1 cellular context compared by ENCODE assay signal in the genomic region with DNA sequence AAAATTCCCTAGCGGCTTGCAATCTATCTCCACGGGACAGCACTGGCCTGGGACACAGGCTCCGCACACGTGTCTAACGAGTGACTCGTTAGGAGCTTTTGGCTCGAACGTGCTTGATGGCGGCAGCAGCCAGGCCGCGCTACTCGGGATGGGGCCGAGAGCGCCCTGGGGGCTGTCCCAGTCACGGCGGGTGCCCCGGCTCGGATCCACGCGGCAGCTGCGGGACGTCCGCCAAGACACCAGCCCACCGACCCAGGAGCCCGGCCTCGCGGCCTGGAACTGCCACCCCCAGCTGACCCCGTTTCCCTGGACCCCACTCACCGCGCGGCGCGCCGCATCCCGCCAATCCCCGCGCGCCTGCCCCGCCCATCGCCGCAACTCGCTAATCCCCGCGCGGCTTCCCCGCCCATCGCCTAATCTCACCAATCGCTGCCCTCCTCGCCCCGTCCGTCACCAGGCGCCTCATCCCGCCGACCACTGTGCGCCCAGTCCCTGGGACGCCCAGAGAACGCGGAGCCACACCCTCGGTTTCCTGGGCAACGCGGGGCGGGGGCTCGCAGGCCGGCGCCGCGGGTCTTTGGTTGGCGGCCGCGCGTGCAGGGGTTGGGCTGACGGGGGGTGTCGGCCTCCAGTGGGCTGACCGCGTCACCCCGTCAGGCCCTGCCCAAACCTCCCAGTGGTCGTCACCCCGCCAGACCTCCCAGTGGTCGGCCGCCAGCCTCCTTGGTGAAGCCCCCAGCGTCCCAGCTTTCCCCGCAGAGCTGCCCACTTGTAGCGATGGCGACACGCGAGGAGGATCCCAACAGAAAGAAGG.
TF ChIP-seq lines count a peak whose summit lies in the region.

A gene (minus strand): TSS at position 359 of the 814 bp plus-strand sequence. CDS start 1,495 bp downstream, outside the sequence.

TF ChIP-seq in HepG2, 621 proteins besides CTCF, POLR2A, EP300 and RAD21 (continued from another document and continues in another):
- TF ChIP-seq, protein P1, sequence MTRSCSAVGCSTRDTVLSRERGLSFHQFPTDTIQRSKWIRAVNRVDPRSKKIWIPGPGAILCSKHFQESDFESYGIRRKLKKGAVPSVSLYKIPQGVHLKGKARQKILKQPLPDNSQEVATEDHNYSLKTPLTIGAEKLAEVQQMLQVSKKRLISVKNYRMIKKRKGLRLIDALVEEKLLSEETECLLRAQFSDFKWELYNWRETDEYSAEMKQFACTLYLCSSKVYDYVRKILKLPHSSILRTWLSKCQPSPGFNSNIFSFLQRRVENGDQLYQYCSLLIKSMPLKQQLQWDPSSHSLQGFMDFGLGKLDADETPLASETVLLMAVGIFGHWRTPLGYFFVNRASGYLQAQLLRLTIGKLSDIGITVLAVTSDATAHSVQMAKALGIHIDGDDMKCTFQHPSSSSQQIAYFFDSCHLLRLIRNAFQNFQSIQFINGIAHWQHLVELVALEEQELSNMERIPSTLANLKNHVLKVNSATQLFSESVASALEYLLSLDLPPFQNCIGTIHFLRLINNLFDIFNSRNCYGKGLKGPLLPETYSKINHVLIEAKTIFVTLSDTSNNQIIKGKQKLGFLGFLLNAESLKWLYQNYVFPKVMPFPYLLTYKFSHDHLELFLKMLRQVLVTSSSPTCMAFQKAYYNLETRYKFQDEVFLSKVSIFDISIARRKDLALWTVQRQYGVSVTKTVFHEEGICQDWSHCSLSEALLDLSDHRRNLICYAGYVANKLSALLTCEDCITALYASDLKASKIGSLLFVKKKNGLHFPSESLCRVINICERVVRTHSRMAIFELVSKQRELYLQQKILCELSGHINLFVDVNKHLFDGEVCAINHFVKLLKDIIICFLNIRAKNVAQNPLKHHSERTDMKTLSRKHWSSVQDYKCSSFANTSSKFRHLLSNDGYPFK (CRISPR knock-in tag; IDR thresholded peaks at IDR 0.05; ENCODE audit: borderline replicate concordance): peak; percentile 36; the same call in 1 of the 2 replicates
- TF ChIP-seq KDM5A (IDR thresholded peaks at IDR 0.05; ENCODE audit: borderline replicate concordance, low read length): no peak
- TF ChIP-seq, protein P2, sequence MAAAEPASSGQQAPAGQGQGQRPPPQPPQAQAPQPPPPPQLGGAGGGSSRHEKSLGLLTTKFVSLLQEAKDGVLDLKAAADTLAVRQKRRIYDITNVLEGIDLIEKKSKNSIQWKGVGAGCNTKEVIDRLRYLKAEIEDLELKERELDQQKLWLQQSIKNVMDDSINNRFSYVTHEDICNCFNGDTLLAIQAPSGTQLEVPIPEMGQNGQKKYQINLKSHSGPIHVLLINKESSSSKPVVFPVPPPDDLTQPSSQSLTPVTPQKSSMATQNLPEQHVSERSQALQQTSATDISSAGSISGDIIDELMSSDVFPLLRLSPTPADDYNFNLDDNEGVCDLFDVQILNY (CRISPR knock-in tag; conservative IDR thresholded peaks at IDR 0.05): 0 out of 2 replicates have a peak, but pooled peaks have one; percentile 17
- TF ChIP-seq ISL2 (CRISPR knock-in tag; IDR thresholded peaks at IDR 0.05): no peak
- peak; percentile 37 for TF ChIP-seq EED (CRISPR knock-in tag; IDR thresholded peaks at IDR 0.05)
- TF ChIP-seq ZNF350 (CRISPR knock-in tag; IDR thresholded peaks at IDR 0.05; ENCODE audit: borderline replicate concordance, low read depth): 0 out of 2 replicates have a peak, but pooled peaks have one; percentile 47
- no peak for TF ChIP-seq MBD4 (IDR thresholded peaks at IDR 0.05; ENCODE audit: borderline replicate concordance, low read length)
- peak; percentile 66; the same call in 1 of the 2 replicates for TF ChIP-seq ATF7-NPFF (CRISPR knock-in tag; IDR thresholded peaks at IDR 0.05; ENCODE audit: low read depth)
- no peak for TF ChIP-seq NBN (conservative IDR thresholded peaks at IDR 0.05)
- no peak for TF ChIP-seq HNF4A (CRISPR knock-in tag; IDR thresholded peaks at IDR 0.05)
- TF ChIP-seq ZNF383 (CRISPR knock-in tag; IDR thresholded peaks at IDR 0.05; ENCODE audit: borderline replicate concordance): no peak
- no peak for TF ChIP-seq FOXJ3 (CRISPR knock-in tag; IDR thresholded peaks at IDR 0.05; ENCODE audit: borderline replicate concordance)
- TF ChIP-seq ZNF446 (CRISPR knock-in tag; IDR thresholded peaks at IDR 0.05): peak; percentile 97
- TF ChIP-seq ESRRA (CRISPR knock-in tag; IDR thresholded peaks at IDR 0.05; ENCODE audit: low read depth): no peak
- peak; percentile 36; the same call in 1 of the 2 replicates for TF ChIP-seq ZNF451 (CRISPR knock-in tag; IDR thresholded peaks at IDR 0.05)
- TF ChIP-seq, protein P3, sequence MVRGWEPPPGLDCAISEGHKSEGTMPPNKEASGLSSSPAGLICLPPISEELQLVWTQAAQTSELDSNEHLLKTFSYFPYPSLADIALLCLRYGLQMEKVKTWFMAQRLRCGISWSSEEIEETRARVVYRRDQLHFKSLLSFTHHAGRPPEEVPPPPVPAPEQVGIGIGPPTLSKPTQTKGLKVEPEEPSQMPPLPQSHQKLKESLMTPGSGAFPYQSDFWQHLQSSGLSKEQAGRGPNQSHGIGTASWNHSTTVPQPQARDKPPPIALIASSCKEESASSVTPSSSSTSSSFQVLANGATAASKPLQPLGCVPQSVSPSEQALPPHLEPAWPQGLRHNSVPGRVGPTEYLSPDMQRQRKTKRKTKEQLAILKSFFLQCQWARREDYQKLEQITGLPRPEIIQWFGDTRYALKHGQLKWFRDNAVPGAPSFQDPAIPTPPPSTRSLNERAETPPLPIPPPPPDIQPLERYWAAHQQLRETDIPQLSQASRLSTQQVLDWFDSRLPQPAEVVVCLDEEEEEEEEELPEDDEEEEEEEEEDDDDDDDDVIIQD (CRISPR knock-in tag; IDR thresholded peaks at IDR 0.05; ENCODE audit: low read depth): peak; percentile 46; the same call in 1 of the 2 replicates
- peak; percentile 34; the same call in 1 of the 2 replicates for TF ChIP-seq ZNF616 (CRISPR knock-in tag; IDR thresholded peaks at IDR 0.05; ENCODE audit: low read depth)
- no peak for TF ChIP-seq ZNF850 (CRISPR knock-in tag; conservative IDR thresholded peaks at IDR 0.05)
- TF ChIP-seq NRL (CRISPR knock-in tag; IDR thresholded peaks at IDR 0.05; ENCODE audit: borderline replicate concordance): peak; percentile 77; the same call in 1 of the 2 replicates
- TF ChIP-seq ZNF44 (CRISPR knock-in tag; IDR thresholded peaks at IDR 0.05): peak; percentile 52; the same call in 1 of the 2 replicates
- TF ChIP-seq ZNF337 (CRISPR knock-in tag; IDR thresholded peaks at IDR 0.05; ENCODE audit: borderline replicate concordance, low read depth): no peak
- TF ChIP-seq TBP (CRISPR knock-in tag; IDR thresholded peaks at IDR 0.05): no peak
- TF ChIP-seq, protein P4, sequence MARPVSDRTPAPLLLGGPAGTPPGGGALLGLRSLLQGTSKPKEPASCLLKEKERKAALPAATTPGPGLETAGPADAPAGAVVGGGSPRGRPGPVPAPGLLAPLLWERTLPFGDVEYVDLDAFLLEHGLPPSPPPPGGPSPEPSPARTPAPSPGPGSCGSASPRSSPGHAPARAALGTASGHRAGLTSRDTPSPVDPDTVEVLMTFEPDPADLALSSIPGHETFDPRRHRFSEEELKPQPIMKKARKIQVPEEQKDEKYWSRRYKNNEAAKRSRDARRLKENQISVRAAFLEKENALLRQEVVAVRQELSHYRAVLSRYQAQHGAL (CRISPR knock-in tag; IDR thresholded peaks at IDR 0.05; ENCODE audit: not compliant biosample characterization): no peak
- TF ChIP-seq, protein P5, sequence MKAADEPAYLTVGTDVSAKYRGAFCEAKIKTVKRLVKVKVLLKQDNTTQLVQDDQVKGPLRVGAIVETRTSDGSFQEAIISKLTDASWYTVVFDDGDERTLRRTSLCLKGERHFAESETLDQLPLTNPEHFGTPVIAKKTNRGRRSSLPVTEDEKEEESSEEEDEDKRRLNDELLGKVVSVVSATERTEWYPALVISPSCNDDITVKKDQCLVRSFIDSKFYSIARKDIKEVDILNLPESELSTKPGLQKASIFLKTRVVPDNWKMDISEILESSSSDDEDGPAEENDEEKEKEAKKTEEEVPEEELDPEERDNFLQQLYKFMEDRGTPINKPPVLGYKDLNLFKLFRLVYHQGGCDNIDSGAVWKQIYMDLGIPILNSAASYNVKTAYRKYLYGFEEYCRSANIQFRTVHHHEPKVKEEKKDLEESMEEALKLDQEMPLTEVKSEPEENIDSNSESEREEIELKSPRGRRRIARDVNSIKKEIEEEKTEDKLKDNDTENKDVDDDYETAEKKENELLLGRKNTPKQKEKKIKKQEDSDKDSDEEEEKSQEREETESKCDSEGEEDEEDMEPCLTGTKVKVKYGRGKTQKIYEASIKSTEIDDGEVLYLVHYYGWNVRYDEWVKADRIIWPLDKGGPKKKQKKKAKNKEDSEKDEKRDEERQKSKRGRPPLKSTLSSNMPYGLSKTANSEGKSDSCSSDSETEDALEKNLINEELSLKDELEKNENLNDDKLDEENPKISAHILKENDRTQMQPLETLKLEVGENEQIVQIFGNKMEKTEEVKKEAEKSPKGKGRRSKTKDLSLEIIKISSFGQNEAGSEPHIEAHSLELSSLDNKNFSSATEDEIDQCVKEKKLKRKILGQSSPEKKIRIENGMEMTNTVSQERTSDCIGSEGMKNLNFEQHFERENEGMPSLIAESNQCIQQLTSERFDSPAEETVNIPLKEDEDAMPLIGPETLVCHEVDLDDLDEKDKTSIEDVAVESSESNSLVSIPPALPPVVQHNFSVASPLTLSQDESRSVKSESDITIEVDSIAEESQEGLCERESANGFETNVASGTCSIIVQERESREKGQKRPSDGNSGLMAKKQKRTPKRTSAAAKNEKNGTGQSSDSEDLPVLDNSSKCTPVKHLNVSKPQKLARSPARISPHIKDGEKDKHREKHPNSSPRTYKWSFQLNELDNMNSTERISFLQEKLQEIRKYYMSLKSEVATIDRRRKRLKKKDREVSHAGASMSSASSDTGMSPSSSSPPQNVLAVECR (CRISPR knock-in tag; IDR thresholded peaks at IDR 0.05; ENCODE audit: borderline replicate concordance): peak; percentile 95
- peak; percentile 65; the same call in 1 of the 2 replicates for TF ChIP-seq FOXC1 (CRISPR knock-in tag; IDR thresholded peaks at IDR 0.05; ENCODE audit: borderline replicate concordance)
- no peak; the same call in 1 of the 2 replicates for TF ChIP-seq ZNF441 (CRISPR knock-in tag; IDR thresholded peaks at IDR 0.05; ENCODE audit: borderline replicate concordance)
- no peak; the same call in 1 of the 2 replicates for TF ChIP-seq ZC3H13 (CRISPR knock-in tag; IDR thresholded peaks at IDR 0.05)
- TF ChIP-seq ZNF160 (CRISPR knock-in tag; IDR thresholded peaks at IDR 0.05): no peak; the same call in 1 of the 2 replicates
- TF ChIP-seq, protein P6, sequence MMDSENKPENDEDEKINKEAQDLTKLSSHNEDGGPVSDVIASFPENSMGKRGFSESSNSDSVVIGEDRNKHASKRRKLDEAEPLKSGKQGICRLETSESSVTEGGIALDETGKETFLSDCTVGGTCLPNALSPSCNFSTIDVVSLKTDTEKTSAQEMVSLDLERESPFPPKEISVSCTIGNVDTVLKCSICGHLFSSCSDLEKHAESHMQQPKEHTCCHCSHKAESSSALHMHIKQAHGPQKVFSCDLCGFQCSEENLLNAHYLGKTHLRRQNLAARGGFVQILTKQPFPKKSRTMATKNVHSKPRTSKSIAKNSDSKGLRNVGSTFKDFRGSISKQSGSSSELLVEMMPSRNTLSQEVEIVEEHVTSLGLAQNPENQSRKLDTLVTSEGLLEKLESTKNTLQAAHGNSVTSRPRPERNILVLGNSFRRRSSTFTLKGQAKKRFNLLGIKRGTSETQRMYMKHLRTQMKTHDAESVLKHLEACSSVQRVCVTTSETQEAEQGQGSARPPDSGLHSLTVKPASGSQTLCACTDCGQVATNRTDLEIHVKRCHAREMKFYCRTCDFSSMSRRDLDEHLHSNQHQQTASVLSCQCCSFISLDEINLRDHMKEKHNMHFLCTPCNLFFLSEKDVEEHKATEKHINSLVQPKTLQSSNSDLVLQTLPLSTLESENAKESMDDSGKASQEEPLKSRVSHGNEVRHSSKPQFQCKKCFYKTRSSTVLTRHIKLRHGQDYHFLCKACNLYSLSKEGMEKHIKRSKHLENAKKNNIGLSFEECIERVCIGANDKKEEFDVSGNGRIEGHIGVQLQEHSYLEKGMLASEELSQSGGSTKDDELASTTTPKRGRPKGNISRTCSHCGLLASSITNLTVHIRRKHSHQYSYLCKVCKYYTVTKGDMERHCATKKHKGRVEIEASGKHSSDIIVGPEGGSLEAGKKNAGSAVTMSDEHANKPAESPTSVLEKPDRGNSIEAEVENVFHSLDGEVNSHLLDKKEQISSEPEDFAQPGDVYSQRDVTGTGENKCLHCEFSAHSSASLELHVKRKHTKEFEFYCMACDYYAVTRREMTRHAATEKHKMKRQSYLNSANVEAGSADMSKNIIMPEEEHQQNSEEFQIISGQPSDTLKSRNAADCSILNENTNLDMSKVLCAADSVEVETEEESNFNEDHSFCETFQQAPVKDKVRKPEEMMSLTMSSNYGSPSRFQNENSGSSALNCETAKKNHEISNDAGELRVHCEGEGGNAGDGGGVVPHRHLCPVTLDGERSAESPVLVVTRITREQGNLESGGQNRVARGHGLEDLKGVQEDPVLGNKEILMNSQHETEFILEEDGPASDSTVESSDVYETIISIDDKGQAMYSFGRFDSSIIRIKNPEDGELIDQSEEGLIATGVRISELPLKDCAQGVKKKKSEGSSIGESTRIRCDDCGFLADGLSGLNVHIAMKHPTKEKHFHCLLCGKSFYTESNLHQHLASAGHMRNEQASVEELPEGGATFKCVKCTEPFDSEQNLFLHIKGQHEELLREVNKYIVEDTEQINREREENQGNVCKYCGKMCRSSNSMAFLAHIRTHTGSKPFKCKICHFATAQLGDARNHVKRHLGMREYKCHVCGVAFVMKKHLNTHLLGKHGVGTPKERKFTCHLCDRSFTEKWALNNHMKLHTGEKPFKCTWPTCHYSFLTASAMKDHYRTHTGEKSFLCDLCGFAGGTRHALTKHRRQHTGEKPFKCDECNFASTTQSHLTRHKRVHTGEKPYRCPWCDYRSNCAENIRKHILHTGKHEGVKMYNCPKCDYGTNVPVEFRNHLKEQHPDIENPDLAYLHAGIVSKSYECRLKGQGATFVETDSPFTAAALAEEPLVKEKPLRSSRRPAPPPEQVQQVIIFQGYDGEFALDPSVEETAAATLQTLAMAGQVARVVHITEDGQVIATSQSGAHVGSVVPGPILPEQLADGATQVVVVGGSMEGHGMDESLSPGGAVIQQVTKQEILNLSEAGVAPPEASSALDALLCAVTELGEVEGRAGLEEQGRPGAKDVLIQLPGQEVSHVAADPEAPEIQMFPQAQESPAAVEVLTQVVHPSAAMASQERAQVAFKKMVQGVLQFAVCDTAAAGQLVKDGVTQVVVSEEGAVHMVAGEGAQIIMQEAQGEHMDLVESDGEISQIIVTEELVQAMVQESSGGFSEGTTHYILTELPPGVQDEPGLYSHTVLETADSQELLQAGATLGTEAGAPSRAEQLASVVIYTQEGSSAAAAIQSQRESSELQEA (CRISPR knock-in tag; IDR thresholded peaks at IDR 0.05; ENCODE audit: not compliant biosample characterization): no peak
- 0 out of 2 replicates have a peak, but pooled peaks have one; percentile 24 for TF ChIP-seq RARA (CRISPR knock-in tag; IDR thresholded peaks at IDR 0.05)
- 0 out of 2 replicates have a peak, but pooled peaks have one; percentile 39 for TF ChIP-seq ZSCAN9 (CRISPR knock-in tag; IDR thresholded peaks at IDR 0.05; ENCODE audit: borderline replicate concordance)
- TF ChIP-seq ARNTL (CRISPR knock-in tag; IDR thresholded peaks at IDR 0.05): peak; percentile 86
- no peak for TF ChIP-seq ATF7 (IDR thresholded peaks at IDR 0.05)
- no peak for TF ChIP-seq ATF7 (CRISPR knock-in tag; IDR thresholded peaks at IDR 0.05)
- TF ChIP-seq ZNF761 (CRISPR knock-in tag; conservative IDR thresholded peaks at IDR 0.05): peak; percentile 69; the same call in 1 of the 2 replicates
- TF ChIP-seq DPF2 (CRISPR knock-in tag; IDR thresholded peaks at IDR 0.05; ENCODE audit: borderline replicate concordance, low read depth): no peak
- peak; percentile 80 for TF ChIP-seq RXRA (CRISPR knock-in tag; IDR thresholded peaks at IDR 0.05)
- TF ChIP-seq NR2F6 (IDR thresholded peaks at IDR 0.05): no peak
- no peak for TF ChIP-seq NR2F6 (CRISPR knock-in tag; IDR thresholded peaks at IDR 0.05)
- no peak for TF ChIP-seq KDM1A (CRISPR knock-in tag; IDR thresholded peaks at IDR 0.05)
- TF ChIP-seq SETDB1 (CRISPR knock-in tag; IDR thresholded peaks at IDR 0.05; ENCODE audit: borderline replicate concordance): no peak
